8 cellular contexts compared by ENCODE assay signal in the genomic region with DNA sequence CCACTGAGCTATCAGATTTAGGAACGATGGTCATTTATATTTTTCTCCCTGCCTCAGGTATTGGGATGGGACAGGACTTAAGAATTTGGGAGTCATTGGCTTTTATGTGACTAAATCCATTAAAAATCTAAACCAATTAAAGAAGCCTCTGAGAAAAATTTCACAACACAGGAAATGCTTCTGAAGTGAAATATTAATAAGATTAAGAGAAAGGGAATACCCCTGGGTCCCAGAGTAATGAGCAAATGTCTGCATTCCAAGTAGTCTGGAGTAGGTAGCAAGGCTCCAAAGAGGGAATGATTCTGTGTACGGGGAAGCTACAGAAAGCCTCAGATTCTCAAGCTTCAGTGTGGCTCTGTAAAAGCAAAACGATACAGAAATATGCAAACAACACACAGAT. TPM values are rescaled to one million over a fixed set of nuclear protein-coding genes. Genes with fewer than 3 reads are reported as not detected.
DNase-seq lines count a peak whose midpoint lies in the region; ATAC-seq and TF ChIP-seq lines count a peak whose summit lies in the region.

No MANE protein-coding gene starts in this region.

- intact Hi-C loops in Panc1 (cut with micrococcal nuclease; ENCODE audit: unreplicated experiment): no loop called here

- H3K27me3 ChIP-seq in Panc1 (ENCODE audit: control insufficient read depth, insufficient read depth, low read length): no peaks in the 10 kb centered on the region; the same call in 1 of the 2 replicates

- H3K27ac ChIP-seq in Panc1 (ENCODE audit: low read length): peak overlapping the region; percentile 77

- peaks cover 11% of the 10 kb centered on the region for H3K4me1 ChIP-seq in Panc1 (ENCODE audit: control insufficient read depth, insufficient read depth, low read length)

- TSS peak; percentile 81 for BruUV-seq in Panc1 (replicated peaks; lab: Mats Ljungman, UMichigan)

- ATAC-seq in Panc1: no peak

- no peak for TF ChIP-seq CTCF in Panc1 (IDR thresholded peaks at IDR 0.05)
- TF ChIP-seq CTCF in fibroblast of mammary gland (conservative IDR thresholded peaks at IDR 0.05; ENCODE audit: control insufficient read depth, insufficient read depth, low read depth, low read length): no peak

- H3K36me3 ChIP-seq in Panc1 (ENCODE audit: control insufficient read depth, insufficient read depth, low read length): peaks cover 8% of the 10 kb centered on the region

- in situ Hi-C loops in Panc1 (cut with HindIII; ENCODE audit: low pct_unique_long_range_greater_than_20kb, low sequenced_read_pairs): no loop called here

- H3K4me3 ChIP-seq in Panc1 (ENCODE audit: low read depth in 2 of 2, low read length in 2 of 2) (peak overlapping the region; percentile 52 to 55), fibroblast of mammary gland (ENCODE audit: control insufficient read depth, low read depth, low read length) (peak overlapping the region; percentile 47)

- POLR2A ChIA-PET in Panc1 (lab: Charles Lee): interaction anchor here (0.7 kb wide), 2 partner anchors 56 to 209 kb away, joined by 3 to 6 read pairs; no protein-coding TSS in a partner anchor

- CTCF ChIA-PET in Panc1 (lab: Charles Lee): no interaction called here

- DNase-seq in GM04504 (ENCODE audit: low read depth) (peak; percentile 1), Panc1 (ENCODE audit: low read depth, low spot score) (no peak), fibroblast of mammary gland (ENCODE audit: low read depth) (peak; percentile 40), renal cortical epithelial cell (ENCODE audit: low read depth) (peak; percentile 84), RPMI8226 (no peak), DMS 273 (lab: John Stamatoyannopoulos, UW; ENCODE audit: unreplicated experiment) (no peak), SHP77 treated with DMSO at 0.1 percent for 48 hours (lab: John Stamatoyannopoulos, UW) (no peak), DMS153 (lab: John Stamatoyannopoulos, UW) (no peak)

- no peaks in the 10 kb centered on the region for H3K9me3 ChIP-seq in Panc1 (ENCODE audit: control insufficient read depth, insufficient read depth, low read depth, low read length)

RNA-seq across cellular contexts. Expression of a gene that starts 0.7 kb away (rescaled TPM):
- total RNA-seq in Panc1 (2021; ENCODE audit: unreplicated experiment) (24.4 TPM), renal cortical epithelial cell (36.1 and 37.8 TPM in 2 replicates)
- 12.2 TPM for polyA plus RNA-seq in Panc1 (2012; ENCODE audit: insufficient read length)

RNA-seq across cellular contexts. Expression of a gene that starts 40.6 kb away (rescaled TPM):
- 0.49 TPM for total RNA-seq in Panc1 (2021; ENCODE audit: unreplicated experiment)
- polyA plus RNA-seq in Panc1 (2012; ENCODE audit: insufficient read length): 0.17 TPM
- 4.0 and 9.9 TPM in 2 replicates for total RNA-seq in renal cortical epithelial cell

Comparison
In these comparisons a context has a peak if more than half of its experiments do, and no peak if none do; other contexts are left out.
1. DNase-seq: peak in GM04504 (single experiment), fibroblast of mammary gland (single experiment) and renal cortical epithelial cell (single experiment); none in Panc1 (single experiment), RPMI8226 (single experiment), DMS 273 (single experiment), SHP77 treated with DMSO at 0.1 percent for 48 hours (single experiment) and DMS153 (single experiment).